1 cellular context compared by ENCODE assay signal in genomic region chr7:87870471-87870870, GRCh38.
A peak's percentile ranks its signal among the peaks of the same experiment; 100 is the strongest.
TF ChIP-seq lines count a peak whose summit lies in the region.

No MANE protein-coding gene starts in this region.

TF ChIP-seq in K562, 482 proteins besides CTCF, POLR2A, EP300 and RAD21 (continued from another document):
- TF ChIP-seq CBX1 (IDR thresholded peaks at IDR 0.05; ENCODE audit: low read depth) (0 out of 2 replicates have a peak, but pooled peaks have one; percentile 53), POLR2G (IDR thresholded peaks at IDR 0.05; ENCODE audit: low read depth, low read length) (no peak), TFAM (CRISPR knock-in tag; conservative IDR thresholded peaks at IDR 0.05) (no peak), DNMT1 (IDR thresholded peaks at IDR 0.05) (no peak), CBX3 (IDR thresholded peaks at IDR 0.05; ENCODE audit: borderline replicate concordance in 1 of 2, low read length in 2 of 2) (peak in 1 of 2 experiments; percentile 64; a peak in 1 of 3 replicates), CBX5 (IDR thresholded peaks at IDR 0.05; ENCODE audit: borderline replicate concordance, low read depth) (peak; percentile 35; the same call in 1 of the 2 replicates), ZNF75A (CRISPR knock-in tag; IDR thresholded peaks at IDR 0.05) (peak; percentile 66; the same call in 1 of the 2 replicates)
